26 cellular contexts compared by ENCODE assay signal in genomic region chr1:217138839-217139466, GRCh38.
DNase-seq lines count a peak whose midpoint lies in the region; TF ChIP-seq lines count a peak whose summit lies in the region.
"Had no signal": no experiment of that assay in that cellular context is flagged by ENCODE, and none has a peak within 500 bp of the region (broad histone marks: within the 10 kb centered on the region; RNA-seq: fewer than 3 reads in every experiment).

No MANE protein-coding gene starts in this region.

- no peak overlapping the region for H3K4me3 ChIP-seq in NB4 (ENCODE audit: low read depth, low read length)
- H3K4me3 ChIP-seq in parathyroid adenoma (ENCODE audit: low read depth, low read length) = no peak overlapping the region
- H3K4me3 ChIP-seq in SJCRH30 = no peak overlapping the region
- H3K4me3 ChIP-seq: ovary, PC-9, uterus had no signal

- H3K27ac ChIP-seq in parathyroid adenoma (peak overlapping the region; percentile 96), SJCRH30 (no peak overlapping the region)
- H3K27ac ChIP-seq: 22Rv1, esophagus squamous epithelium, gastroesophageal sphincter, KMS-11, ovary, PC-9, suprapubic skin, uterus, WERI-Rb-1 had no signal

- H3K4me2 ChIP-seq in parathyroid adenoma (ENCODE audit: low read length) = no peak overlapping the region
- H3K4me2 ChIP-seq: KMS-11, PC-9 had no signal

- no peak overlapping the region for H3K9ac ChIP-seq in parathyroid adenoma
- H3K9ac ChIP-seq: KMS-11 had no signal

- no peaks in the 10 kb centered on the region for H3K36me3 ChIP-seq in parathyroid adenoma (ENCODE audit: control insufficient read depth, insufficient read depth, low read length)
- H3K36me3 ChIP-seq in SJCRH30 = no peaks in the 10 kb centered on the region
- H3K36me3 ChIP-seq: BE2C, esophagus squamous epithelium, gastroesophageal sphincter, ovary, suprapubic skin, uterus, WERI-Rb-1 had no signal

- peaks cover 5% of the 10 kb centered on the region for H3K79me2 ChIP-seq in parathyroid adenoma

- H3K27me3 ChIP-seq in parathyroid adenoma (ENCODE audit: control insufficient read depth, insufficient read depth, low read length) (no peaks in the 10 kb centered on the region), SJCRH30 (no peaks in the 10 kb centered on the region)
- H3K27me3 ChIP-seq: ovary had no signal

- peak overlapping the region; percentile 72 for H2AFZ ChIP-seq in parathyroid adenoma
- H2AFZ ChIP-seq: PC-9 had no signal

- H3K9me3 ChIP-seq in parathyroid adenoma (ENCODE audit: control insufficient read depth, low read length) (no peaks in the 10 kb centered on the region), SJCRH30 (replicated peaks) (no peaks in the 10 kb centered on the region)
- H3K9me3 ChIP-seq: BE2C, esophagus squamous epithelium, gastroesophageal sphincter, ovary, suprapubic skin, uterus had no signal

- H3K4me1 ChIP-seq in parathyroid adenoma (peaks cover 7% of the 10 kb centered on the region), SJCRH30 (no peaks in the 10 kb centered on the region)
- H3K4me1 ChIP-seq: BE2C, uterus had no signal

- peak; percentile 37 for DNase-seq in DMS53 (lab: John Stamatoyannopoulos, UW)
- DNase-seq in DMS53 treated with DMSO at 0.1 percent for 48 hours (lab: John Stamatoyannopoulos, UW; ENCODE audit: unreplicated experiment) = no peak
- DNase-seq in NB4 (ENCODE audit: low read depth) = peak; percentile 2
- peak; percentile 7 for DNase-seq in iPS-NIHi11 (ENCODE audit: low spot score)
- DNase-seq in SJCRH30 = no peak
- no peak for DNase-seq in activated CD4-positive, CD25-positive, alpha-beta regulatory T cell (lab: John Stamatoyannopoulos, UW)
- no peak for DNase-seq in AG20443 (ENCODE audit: low spot score)
- DNase-seq: activated naive CD4-positive, alpha-beta T cell treated with anti-CD3 and anti-CD28 coated beads, Interleukin-2, amount 50 U/mL, for 16 hours; activated T-cell treated with anti-CD3 and anti-CD28 coated beads, Interleukin-2, amount 50 U/mL, for 48 hours; BE2C; COR-L47; effector CD8-positive, alpha-beta T cell; esophagus squamous epithelium; immature natural killer cell; MV-4-11; NCI-H1694 treated with DMSO at 0.1 percent for 48 hours; NCI-H82; ovary; PC-9; uterus; WERI-Rb-1 had no signal

- no peak for TF ChIP-seq POLR2A in NB4 (IDR thresholded peaks at IDR 0.05; ENCODE audit: extremely low read depth, insufficient read length)

- no peak for TF ChIP-seq CTCF in NB4 (IDR thresholded peaks at IDR 0.05; ENCODE audit: low read depth, low read length)
- no peak for TF ChIP-seq CTCF in parathyroid adenoma (IDR thresholded peaks at IDR 0.05)

Comparison
In these comparisons a context has a peak if more than half of its experiments do, and no peak if none do; other contexts are left out.
1. DNase-seq: peak in DMS53 (single experiment), NB4 (single experiment) and iPS-NIHi11 (single experiment); none in DMS53 treated with DMSO at 0.1 percent for 48 hours (single experiment), SJCRH30 (0 of 2), activated CD4-positive, CD25-positive, alpha-beta regulatory T cell (0 of 4) and AG20443 (single experiment).